Comparison of ENCODE assay signal across 8 cellular contexts in the genomic region with DNA sequence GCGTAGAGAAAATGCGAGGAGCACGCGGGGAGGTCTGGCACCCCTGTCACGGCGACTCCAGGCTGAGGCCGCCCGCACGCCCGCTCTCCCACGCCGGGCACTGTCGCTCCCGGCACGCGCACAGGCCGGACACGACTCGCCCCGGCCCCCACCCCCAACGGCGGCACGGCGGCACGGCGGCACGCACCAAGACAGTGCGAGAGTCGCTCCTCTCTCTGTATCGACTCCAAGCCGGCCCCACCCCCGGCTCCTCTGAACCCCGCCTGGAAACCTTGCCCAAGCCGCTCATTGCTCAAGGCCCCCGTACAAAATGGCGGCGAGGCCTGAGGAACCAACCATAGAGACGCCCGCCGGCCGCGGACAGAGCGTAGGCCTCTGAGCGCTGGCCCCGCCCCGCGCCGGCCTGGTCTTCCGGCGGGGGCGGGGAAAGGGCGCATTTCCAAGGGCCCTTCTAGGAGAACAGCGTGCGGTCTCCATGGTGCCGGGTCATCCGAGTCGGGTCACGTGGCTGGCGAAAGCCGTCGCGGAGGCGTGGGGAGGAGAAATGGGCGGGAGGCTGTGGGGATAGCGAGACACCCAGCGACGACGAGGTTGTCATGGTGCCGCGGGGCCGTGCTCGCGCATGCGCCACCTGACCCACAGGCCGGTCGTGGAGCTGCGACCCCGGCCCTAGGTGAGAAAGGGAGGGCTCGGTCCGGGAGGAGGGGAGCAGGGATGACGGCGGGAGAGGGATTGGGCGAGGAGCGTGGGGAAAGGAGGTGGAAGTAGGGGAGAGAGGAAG. TPM values are rescaled to one million over a fixed set of nuclear protein-coding genes. Genes with fewer than 3 reads are reported as not detected.
DNase-seq lines count a peak whose midpoint lies in the region; ATAC-seq lines count a peak whose summit lies in the region.

A gene with protein sequence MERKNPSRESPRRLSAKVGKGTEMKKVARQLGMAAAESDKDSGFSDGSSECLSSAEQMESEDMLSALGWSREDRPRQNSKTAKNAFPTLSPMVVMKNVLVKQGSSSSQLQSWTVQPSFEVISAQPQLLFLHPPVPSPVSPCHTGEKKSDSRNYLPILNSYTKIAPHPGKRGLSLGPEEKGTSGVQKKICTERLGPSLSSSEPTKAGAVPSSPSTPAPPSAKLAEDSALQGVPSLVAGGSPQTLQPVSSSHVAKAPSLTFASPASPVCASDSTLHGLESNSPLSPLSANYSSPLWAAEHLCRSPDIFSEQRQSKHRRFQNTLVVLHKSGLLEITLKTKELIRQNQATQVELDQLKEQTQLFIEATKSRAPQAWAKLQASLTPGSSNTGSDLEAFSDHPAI (plus strand): TSS at position 570 of the 781 bp plus-strand sequence. CDS start 7,451 bp downstream, outside the sequence.

- peaks cover 65% of the 10 kb centered on the region for H3K4me1 Mint-ChIP-seq in dendritic cell treated with granulocyte-macrophage colony-stimulating factor and Interleukin-4, amounts not matched to agents 40 ng/mL and 50 ng/mL, for 4 days (ENCODE audit: low read depth)

- ATAC-seq in GM19372 (IDR thresholded peaks at IDR 0.05; ENCODE audit: low read depth, unreplicated experiment) (peak; percentile 86), HG03558 (IDR thresholded peaks at IDR 0.05; ENCODE audit: extremely low read depth, unreplicated experiment) (peak; percentile 79), left lobe of liver (peak; percentile 87)

- no peaks in the 10 kb centered on the region for H3K27me3 Mint-ChIP-seq in dendritic cell treated with granulocyte-macrophage colony-stimulating factor and Interleukin-4, amounts not matched to agents 40 ng/mL and 50 ng/mL, for 4 days

- H3K4me3 Mint-ChIP-seq in dendritic cell treated with granulocyte-macrophage colony-stimulating factor and Interleukin-4, amounts not matched to agents 40 ng/mL and 50 ng/mL, for 4 days = peak within 1 kb of the TSS; percentile 100

- DNase-seq in C1 segment of cervical spinal cord (lab: John Stamatoyannopoulos, UW) (peak; percentile 95 to 100 (median 99)), NCI-H748 treated with DMSO at 0.1 percent for 48 hours (lab: John Stamatoyannopoulos, UW) (peak; percentile 96), left lobe of liver (ENCODE audit: low spot score) (peak; percentile 100)
- DNase-seq in activated CD4-positive, alpha-beta T cell treated with anti-CD3 and anti-CD28 coated beads, Interleukin-2, amount 50 U/mL, for 24 hours (ENCODE audit: low read depth in 1 of 2, low spot score in 1 of 2) = peak; percentile 98 to 99
- peak; percentile 100 for DNase-seq in stimulated activated CD4-positive, alpha-beta T cell treated with anti-CD3 and anti-CD28 coated beads, Interleukin-2, amount 100 ng/mL, for 4 hours (ENCODE audit: low read depth)

- H3K9me3 Mint-ChIP-seq in dendritic cell treated with granulocyte-macrophage colony-stimulating factor and Interleukin-4, amounts not matched to agents 40 ng/mL and 50 ng/mL, for 4 days = no peaks in the 10 kb centered on the region

- intact Hi-C loops in dendritic cell treated with granulocyte-macrophage colony-stimulating factor and Interleukin-4, amounts not matched to agents 40 ng/mL and 50 ng/mL, for 4 days (cut with micrococcal nuclease) = loop anchor here (2.0 kb wide), 1 partner anchor 223 kb away; a partner anchor contains a TSS

- H3K36me3 Mint-ChIP-seq in dendritic cell treated with granulocyte-macrophage colony-stimulating factor and Interleukin-4, amounts not matched to agents 40 ng/mL and 50 ng/mL, for 4 days (ENCODE audit: low read depth) = peaks cover 32% of the 10 kb centered on the region

- H3K27ac Mint-ChIP-seq in dendritic cell treated with granulocyte-macrophage colony-stimulating factor and Interleukin-4, amounts not matched to agents 40 ng/mL and 50 ng/mL, for 4 days = peak within 1 kb of the TSS; percentile 100

RNA-seq across cellular contexts. Expression of the gene that starts here (rescaled TPM):
- total RNA-seq in left lobe of liver = 11.8 TPM

Comparison
In these comparisons a context has a peak if more than half of its experiments do, and no peak if none do; other contexts are left out.
1. Peak in every context shown above with its lines: DNase-seq and ATAC-seq.